Comparison of ENCODE assay signal across 8 cellular contexts in genomic region chr4:143375326-143376073, GRCh38. TPM values are rescaled to one million over a fixed set of nuclear protein-coding genes. Genes with fewer than 3 reads are reported as not detected.
A peak's percentile ranks its signal among the peaks of the same experiment; 100 is the strongest.
DNase-seq lines count a peak whose midpoint lies in the region; ATAC-seq, FAIRE-seq and TF ChIP-seq lines count a peak whose summit lies in the region.

No MANE protein-coding gene starts in this region.

- no peaks in the 10 kb centered on the region for H4K20me1 ChIP-seq in OCI-LY7 (ENCODE audit: insufficient read depth, low read length)

- CTCF ChIA-PET in OCI-LY7 (lab: Charles Lee; ENCODE audit: unreplicated experiment) = interaction anchor here (1.1 to 2.5 kb wide), 8 partner anchors 9 to 109 kb away, joined by 3 to 14 read pairs (median 4); partner anchors contain the start of gene GAB1

- no peak for TF ChIP-seq POLR2A in GM12891 (IDR thresholded peaks at IDR 0.05; ENCODE audit: low read depth, low read length)

- H3K27me3 ChIP-seq in parathyroid adenoma (ENCODE audit: control insufficient read depth, insufficient read depth, low read length) = no peaks in the 10 kb centered on the region

- POLR2A ChIA-PET in OCI-LY7 (lab: Charles Lee) = interaction anchor here (0.9 to 14.8 kb wide), 15 partner anchors 9 to 169 kb away, joined by 3 to 364 read pairs (median 21); partner anchors contain the start of gene GAB1

- intact Hi-C loops in OCI-LY7 (cut with micrococcal nuclease; ENCODE audit: unreplicated experiment) = loop anchor here (1.0 to 5.0 kb wide), 5 partner anchors 17 to 168 kb away; partner anchors contain the start of gene SMARCA5

- H3K4me3 ChIP-seq in AG10803 (ENCODE audit: low read length) = no peak overlapping the region
- peak overlapping the region; percentile 23 for H3K4me3 ChIP-seq in OCI-LY7 (ENCODE audit: low read depth, low read length, poor library complexity, severe bottlenecking)
- H3K4me3 ChIP-seq in parathyroid adenoma (ENCODE audit: low read depth, low read length) = no peak overlapping the region

- H3K27ac ChIP-seq in OCI-LY7 (ENCODE audit: low read depth, low read length, poor library complexity, severe bottlenecking) = peak overlapping the region; percentile 92
- no peak overlapping the region for H3K27ac ChIP-seq in parathyroid adenoma

- peaks cover under 1% of the 10 kb centered on the region; the same call in 1 of the 2 replicates for H3K36me3 ChIP-seq in OCI-LY7 (ENCODE audit: insufficient read depth, low read length)
- no peaks in the 10 kb centered on the region for H3K36me3 ChIP-seq in parathyroid adenoma (ENCODE audit: control insufficient read depth, insufficient read depth, low read length)

- peak; percentile 26 for ATAC-seq in HG02763 (IDR thresholded peaks at IDR 0.05; ENCODE audit: unreplicated experiment)

- no TSS peak for BruUV-seq in OCI-LY7 (replicated peaks; lab: Mats Ljungman, UMichigan)

- TF ChIP-seq CTCF in AG10803 (conservative IDR thresholded peaks at IDR 0.05; ENCODE audit: low read length) (peak; percentile 52), OCI-LY7 (conservative IDR thresholded peaks at IDR 0.05; ENCODE audit: low read length) (peak; percentile 92), parathyroid adenoma (IDR thresholded peaks at IDR 0.05) (peak; percentile 32)

- H2AFZ ChIP-seq in OCI-LY7 (ENCODE audit: low read length) (peak overlapping the region; percentile 33; the same call in 1 of the 2 replicates), parathyroid adenoma (no peak overlapping the region)

- H3K4me1 ChIP-seq in OCI-LY7 (ENCODE audit: insufficient read depth, low read length, poor library complexity, severe bottlenecking) (peaks cover 87% of the 10 kb centered on the region), parathyroid adenoma (no peaks in the 10 kb centered on the region)

- H3K9ac ChIP-seq in parathyroid adenoma = no peak overlapping the region

- H3K4me2 ChIP-seq in OCI-LY7 (ENCODE audit: low read length) (peak overlapping the region; percentile 68), parathyroid adenoma (ENCODE audit: low read length) (no peak overlapping the region)

- DNase-seq in AG10803 (ENCODE audit: low read depth) (no peak), GM12891 (ENCODE audit: insufficient read length, low spot score) (no peak), OCI-LY7 (ENCODE audit: low spot score) (peak; percentile 86), fibroblast of gingiva (ENCODE audit: low read depth) (peak; percentile 40), NCI-H510A treated with DMSO at 0.1 percent for 48 hours (lab: John Stamatoyannopoulos, UW) (no peak), NCI-H2029 (lab: John Stamatoyannopoulos, UW) (no peak)

- H3K9me2 ChIP-seq in OCI-LY7 (ENCODE audit: insufficient read depth, low read length) = no peaks in the 10 kb centered on the region

- H3K9me3 ChIP-seq in OCI-LY7 (ENCODE audit: low read length) = peaks cover 4% of the 10 kb centered on the region; the same call in 1 of the 2 replicates
- no peaks in the 10 kb centered on the region for H3K9me3 ChIP-seq in parathyroid adenoma (ENCODE audit: control insufficient read depth, low read length)

- FAIRE-seq in GM12891 (lab: Jason Lieb, UNC) = peak; percentile 92

- H3K79me2 ChIP-seq in OCI-LY7 (ENCODE audit: insufficient read depth, low read depth, low read length) (peaks cover 89% of the 10 kb centered on the region), parathyroid adenoma (peaks cover 2% of the 10 kb centered on the region)

TF ChIP-seq in GM12891, 5 proteins besides CTCF, POLR2A, EP300 and RAD21:
- TF ChIP-seq SPI1 (IDR thresholded peaks at IDR 0.05; ENCODE audit: low read depth, low read length) (no peak), PAX5 (IDR thresholded peaks at IDR 0.05; ENCODE audit: insufficient read depth, low read length, severe bottlenecking) (no peak), TAF1 (IDR thresholded peaks at IDR 0.05; ENCODE audit: low read depth, low read length) (no peak), POLR2AphosphoS5 (IDR thresholded peaks at IDR 0.05; ENCODE audit: low read depth, low read length) (no peak), POU2F2 (IDR thresholded peaks at IDR 0.05; ENCODE audit: low read depth, low read length) (no peak)

RNA-seq across cellular contexts. Expression of gene GAB1, which starts 38.8 kb away (rescaled TPM):
- 1.5 TPM for polyA plus RNA-seq in GM12891 (2012; ENCODE audit: low read depth, missing spikeins)
- 42.6 and 43.5 TPM in 2 replicates for total RNA-seq in OCI-LY7 (2014; rRNA removed; shearing (Covaris generic))
- total RNA-seq in OCI-LY7 (2022) = 99.3 and 106 TPM in 2 replicates

Comparison
In these comparisons a context has a peak if more than half of its experiments do, and no peak if none do; other contexts are left out.
1. DNase-seq: peak in OCI-LY7 (single experiment) and fibroblast of gingiva (single experiment); none in AG10803 (single experiment), GM12891 (single experiment), NCI-H510A treated with DMSO at 0.1 percent for 48 hours (single experiment) and NCI-H2029 (single experiment).
2. CTCF ChIP-seq: peak in every context shown above with its lines; median percentile 92 in OCI-LY7; 52 in AG10803; 32 in parathyroid adenoma.